1 cellular context compared by ENCODE assay signal in the genomic region with DNA sequence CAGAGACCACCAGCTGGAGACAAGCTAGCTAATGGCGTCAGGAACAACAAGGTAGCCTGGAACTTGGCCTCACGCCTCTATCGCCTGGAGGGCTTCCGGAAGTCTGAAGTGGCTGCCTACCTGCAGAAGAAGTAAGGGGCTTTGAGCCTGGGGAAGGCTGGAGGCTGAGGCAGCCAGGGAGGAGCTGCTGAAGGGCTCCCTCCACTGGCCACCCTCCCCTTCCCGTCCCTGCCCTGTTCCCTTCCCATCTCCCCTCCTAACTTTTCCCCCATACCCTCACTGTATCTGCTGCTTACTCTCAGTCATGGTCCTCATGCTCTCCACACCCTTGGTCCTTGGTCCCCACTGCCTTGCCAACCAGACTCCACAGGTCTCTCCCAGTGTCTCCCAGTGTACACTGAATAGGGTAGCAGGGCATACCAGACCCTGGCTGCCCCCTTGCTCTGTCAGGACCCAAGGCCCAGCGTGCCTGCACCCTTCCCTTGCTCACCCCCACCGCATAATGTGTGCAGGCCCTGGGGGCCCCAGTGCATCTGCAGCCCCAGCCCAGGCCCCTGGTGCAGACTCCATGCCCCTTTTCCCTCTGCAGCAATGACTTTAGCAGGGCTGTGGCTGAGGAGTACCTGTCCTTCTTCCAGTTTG.
TF ChIP-seq lines count a peak whose summit lies in the region.

No MANE protein-coding gene starts in this region.

TF ChIP-seq in IMR-90, 13 proteins besides CTCF, POLR2A, EP300 and RAD21:
- TF ChIP-seq NFE2L2 (IDR thresholded peaks at IDR 0.05; ENCODE audit: low read depth, low read length) (no peak), RFX5 (IDR thresholded peaks at IDR 0.05; ENCODE audit: low read depth, low read length) (no peak), MAFK (IDR thresholded peaks at IDR 0.05; ENCODE audit: low read depth, low read length) (no peak), FOS (IDR thresholded peaks at IDR 0.05; ENCODE audit: low read depth, low read length) (no peak), CHD1 (IDR thresholded peaks at IDR 0.05; ENCODE audit: low read depth, low read length) (no peak), MAZ (IDR thresholded peaks at IDR 0.05; ENCODE audit: borderline replicate concordance, low read depth, low read length) (no peak), CEBPB (IDR thresholded peaks at IDR 0.05; ENCODE audit: low read depth, low read length) (no peak), RCOR1 (IDR thresholded peaks at IDR 0.05; ENCODE audit: insufficient replicate concordance, low read length) (no peak), MXI1 (IDR thresholded peaks at IDR 0.05; ENCODE audit: borderline replicate concordance, low read depth, low read length) (no peak), BHLHE40 (IDR thresholded peaks at IDR 0.05; ENCODE audit: low read depth, low read length) (no peak), SMC3 (IDR thresholded peaks at IDR 0.05; ENCODE audit: low read depth, low read length) (no peak)
- TF ChIP-seq, protein P1, sequence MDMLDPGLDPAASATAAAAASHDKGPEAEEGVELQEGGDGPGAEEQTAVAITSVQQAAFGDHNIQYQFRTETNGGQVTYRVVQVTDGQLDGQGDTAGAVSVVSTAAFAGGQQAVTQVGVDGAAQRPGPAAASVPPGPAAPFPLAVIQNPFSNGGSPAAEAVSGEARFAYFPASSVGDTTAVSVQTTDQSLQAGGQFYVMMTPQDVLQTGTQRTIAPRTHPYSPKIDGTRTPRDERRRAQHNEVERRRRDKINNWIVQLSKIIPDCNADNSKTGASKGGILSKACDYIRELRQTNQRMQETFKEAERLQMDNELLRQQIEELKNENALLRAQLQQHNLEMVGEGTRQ (IDR thresholded peaks at IDR 0.05; ENCODE audit: low read depth, low read length), result no peak
- TF ChIP-seq, protein P2, sequence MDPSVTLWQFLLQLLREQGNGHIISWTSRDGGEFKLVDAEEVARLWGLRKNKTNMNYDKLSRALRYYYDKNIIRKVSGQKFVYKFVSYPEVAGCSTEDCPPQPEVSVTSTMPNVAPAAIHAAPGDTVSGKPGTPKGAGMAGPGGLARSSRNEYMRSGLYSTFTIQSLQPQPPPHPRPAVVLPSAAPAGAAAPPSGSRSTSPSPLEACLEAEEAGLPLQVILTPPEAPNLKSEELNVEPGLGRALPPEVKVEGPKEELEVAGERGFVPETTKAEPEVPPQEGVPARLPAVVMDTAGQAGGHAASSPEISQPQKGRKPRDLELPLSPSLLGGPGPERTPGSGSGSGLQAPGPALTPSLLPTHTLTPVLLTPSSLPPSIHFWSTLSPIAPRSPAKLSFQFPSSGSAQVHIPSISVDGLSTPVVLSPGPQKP (IDR thresholded peaks at IDR 0.05; ENCODE audit: borderline replicate concordance, low read depth, low read length), result no peak
